In genomic region chr5:37660319-37660718, GRCh38 we compare ENCODE assay signal across 3 cellular contexts.
TF ChIP-seq lines count a peak whose summit lies in the region.

No MANE protein-coding gene starts in this region.

TF ChIP-seq in HepG2, 621 proteins besides CTCF, POLR2A, EP300 and RAD21:
- TF ChIP-seq MAFK (conservative IDR thresholded peaks at IDR 0.05 in 1 of 2, IDR thresholded peaks at IDR 0.05 in 1 of 2; ENCODE audit: low read length in 2 of 2) = peak; percentile 32 to 44; a peak in 2 of 4 replicates
- TF ChIP-seq MAFF (IDR thresholded peaks at IDR 0.05; ENCODE audit: low read depth, low read length) = 0 out of 2 replicates have a peak, but pooled peaks have one; percentile 11
- TF ChIP-seq PHF8 (CRISPR knock-in tag; IDR thresholded peaks at IDR 0.05) = no peak
- no peak for TF ChIP-seq HIVEP1 (CRISPR knock-in tag; IDR thresholded peaks at IDR 0.05)
- TF ChIP-seq ZNF670 (CRISPR knock-in tag; IDR thresholded peaks at IDR 0.05; ENCODE audit: borderline replicate concordance) = no peak
- TF ChIP-seq, protein P1, sequence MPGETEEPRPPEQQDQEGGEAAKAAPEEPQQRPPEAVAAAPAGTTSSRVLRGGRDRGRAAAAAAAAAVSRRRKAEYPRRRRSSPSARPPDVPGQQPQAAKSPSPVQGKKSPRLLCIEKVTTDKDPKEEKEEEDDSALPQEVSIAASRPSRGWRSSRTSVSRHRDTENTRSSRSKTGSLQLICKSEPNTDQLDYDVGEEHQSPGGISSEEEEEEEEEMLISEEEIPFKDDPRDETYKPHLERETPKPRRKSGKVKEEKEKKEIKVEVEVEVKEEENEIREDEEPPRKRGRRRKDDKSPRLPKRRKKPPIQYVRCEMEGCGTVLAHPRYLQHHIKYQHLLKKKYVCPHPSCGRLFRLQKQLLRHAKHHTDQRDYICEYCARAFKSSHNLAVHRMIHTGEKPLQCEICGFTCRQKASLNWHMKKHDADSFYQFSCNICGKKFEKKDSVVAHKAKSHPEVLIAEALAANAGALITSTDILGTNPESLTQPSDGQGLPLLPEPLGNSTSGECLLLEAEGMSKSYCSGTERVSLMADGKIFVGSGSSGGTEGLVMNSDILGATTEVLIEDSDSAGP (CRISPR knock-in tag; IDR thresholded peaks at IDR 0.05; ENCODE audit: borderline replicate concordance) = no peak
TF ChIP-seq in HepG2: peak in this region for 2.

TF ChIP-seq in A549, 52 proteins besides CTCF, POLR2A, EP300 and RAD21:
- TF ChIP-seq GATA3 (IDR thresholded peaks at IDR 0.05; ENCODE audit: borderline replicate concordance) = no peak
- peak; percentile 26 for TF ChIP-seq MAFK (IDR thresholded peaks at IDR 0.05; ENCODE audit: partially characterized antibody)
- no peak for TF ChIP-seq JUN (IDR thresholded peaks at IDR 0.05)
- TF ChIP-seq, protein P2, sequence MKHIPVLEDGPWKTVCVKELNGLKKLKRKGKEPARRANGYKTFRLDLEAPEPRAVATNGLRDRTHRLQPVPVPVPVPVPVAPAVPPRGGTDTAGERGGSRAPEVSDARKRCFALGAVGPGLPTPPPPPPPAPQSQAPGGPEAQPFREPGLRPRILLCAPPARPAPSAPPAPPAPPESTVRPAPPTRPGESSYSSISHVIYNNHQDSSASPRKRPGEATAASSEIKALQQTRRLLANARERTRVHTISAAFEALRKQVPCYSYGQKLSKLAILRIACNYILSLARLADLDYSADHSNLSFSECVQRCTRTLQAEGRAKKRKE (CRISPR knock-in tag; IDR thresholded peaks at IDR 0.05; ENCODE audit: low read depth) = no peak

TF ChIP-seq in K562, 482 proteins besides CTCF, POLR2A, EP300 and RAD21:
- TF ChIP-seq MAFG (tag; conservative IDR thresholded peaks at IDR 0.05) = peak; percentile 24; the same call in 1 of the 2 replicates
- peak; percentile 65; the same call in 1 of the 2 replicates for TF ChIP-seq C11orf30 (IDR thresholded peaks at IDR 0.05; ENCODE audit: low read depth)
- no peak for TF ChIP-seq TCF15 (CRISPR knock-in tag; IDR thresholded peaks at IDR 0.05)
- peak; percentile 86 for TF ChIP-seq ZNF316 (IDR thresholded peaks at IDR 0.05)
- TF ChIP-seq, protein P3, sequence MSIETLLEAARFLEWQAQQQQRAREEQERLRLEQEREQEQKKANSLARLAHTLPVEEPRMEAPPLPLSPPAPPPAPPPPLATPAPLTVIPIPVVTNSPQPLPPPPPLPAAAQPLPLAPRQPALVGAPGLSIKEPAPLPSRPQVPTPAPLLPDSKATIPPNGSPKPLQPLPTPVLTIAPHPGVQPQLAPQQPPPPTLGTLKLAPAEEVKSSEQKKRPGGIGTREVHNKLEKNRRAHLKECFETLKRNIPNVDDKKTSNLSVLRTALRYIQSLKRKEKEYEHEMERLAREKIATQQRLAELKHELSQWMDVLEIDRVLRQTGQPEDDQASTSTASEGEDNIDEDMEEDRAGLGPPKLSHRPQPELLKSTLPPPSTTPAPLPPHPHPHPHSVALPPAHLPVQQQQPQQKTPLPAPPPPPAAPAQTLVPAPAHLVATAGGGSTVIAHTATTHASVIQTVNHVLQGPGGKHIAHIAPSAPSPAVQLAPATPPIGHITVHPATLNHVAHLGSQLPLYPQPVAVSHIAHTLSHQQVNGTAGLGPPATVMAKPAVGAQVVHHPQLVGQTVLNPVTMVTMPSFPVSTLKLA (conservative IDR thresholded peaks at IDR 0.05) = no peak
- TF ChIP-seq ZNF717 (CRISPR knock-in tag; IDR thresholded peaks at IDR 0.05) = no peak
- TF ChIP-seq CBFA2T3 (IDR thresholded peaks at IDR 0.05) = no peak
- TF ChIP-seq MCM3 (IDR thresholded peaks at IDR 0.05) = no peak
- TF ChIP-seq SMC3 (conservative IDR thresholded peaks at IDR 0.05; ENCODE audit: insufficient read depth, low read depth, low read length) = no peak
- no peak for TF ChIP-seq ZNF644 (tag; IDR thresholded peaks at IDR 0.05; ENCODE audit: low read depth)
- TF ChIP-seq CREB3L1 (IDR thresholded peaks at IDR 0.05; ENCODE audit: borderline replicate concordance, low read depth) = no peak
- no peak for TF ChIP-seq BCOR (IDR thresholded peaks at IDR 0.05)
- TF ChIP-seq EHMT2 (IDR thresholded peaks at IDR 0.05) = no peak
- TF ChIP-seq RREB1 (CRISPR knock-in tag; IDR thresholded peaks at IDR 0.05) = no peak
- TF ChIP-seq NCOA2 (IDR thresholded peaks at IDR 0.05; ENCODE audit: partially characterized antibody in 2 of 2) = no peak
